8 cellular contexts compared by ENCODE assay signal in genomic region chr13:73702419-73703071, GRCh38.
A peak's percentile ranks its signal among the peaks of the same experiment; 100 is the strongest.
DNase-seq lines count a peak whose midpoint lies in the region; ATAC-seq, FAIRE-seq and TF ChIP-seq lines count a peak whose summit lies in the region.

No MANE protein-coding gene starts in this region.

- H4K20me1 ChIP-seq in keratinocyte (ENCODE audit: control insufficient read depth, extremely low read depth, insufficient read depth, low read length) = no peaks in the 10 kb centered on the region

- ATAC-seq in GM18502 (IDR thresholded peaks at IDR 0.05; ENCODE audit: poor library complexity, unreplicated experiment) (peak; percentile 96), HG02840 (IDR thresholded peaks at IDR 0.05; ENCODE audit: low FRiP score, unreplicated experiment) (peak; percentile 74)

- H2AFZ ChIP-seq in keratinocyte (ENCODE audit: control insufficient read depth, low read length) = peak overlapping the region; percentile 74

- H3K27ac ChIP-seq in keratinocyte (ENCODE audit: control insufficient read depth, insufficient read depth, low read length) = peak overlapping the region; percentile 98

- TF ChIP-seq POLR2A in H54 (IDR thresholded peaks at IDR 0.05; ENCODE audit: low read depth, low read length) = no peak

- no peaks in the 10 kb centered on the region for H3K9me1 ChIP-seq in keratinocyte (ENCODE audit: control insufficient read depth, extremely low read depth, insufficient read depth, low read length)

- TF ChIP-seq CTCF in keratinocyte (optimal IDR thresholded peaks at IDR 0.05 in 1 of 3, IDR thresholded peaks at IDR 0.05 in 1 of 3, conservative IDR thresholded peaks at IDR 0.05 in 1 of 3; ENCODE audit: extremely low read depth in 1 of 3, insufficient read depth in 2 of 3, low read length in 3 of 3) = no peak

- no peaks in the 10 kb centered on the region for H3K79me2 ChIP-seq in keratinocyte (ENCODE audit: control insufficient read depth, insufficient read depth, low read length)

- DNase-seq in T-helper 2 cell (peak in 4 of 5 experiments; percentile 11 to 92 (median 32)), keratinocyte (ENCODE audit: low read depth, low spot score) (no peak), DMS53 (lab: John Stamatoyannopoulos, UW) (no peak), HCEC 1CT (no peak), iPS-NIHi7 (ENCODE audit: extremely low spot score) (no peak), H54 (ENCODE audit: insufficient read length, low spot score) (no peak)

- no peaks in the 10 kb centered on the region for H3K27me3 ChIP-seq in keratinocyte (ENCODE audit: control insufficient read depth, extremely low read depth, insufficient read depth, low read length)

- H3K4me1 ChIP-seq in keratinocyte (ENCODE audit: control insufficient read depth, extremely low read depth, insufficient read depth, low read length) = peaks cover 22% of the 10 kb centered on the region

- dilution Hi-C loops in keratinocyte (cut with MboI; ENCODE audit: extremely low pct_ligation_motif_present, low sequenced_read_pairs) = no loop called here

- peak overlapping the region; percentile 87 for H3K4me2 ChIP-seq in keratinocyte (ENCODE audit: control insufficient read depth, extremely low read depth, insufficient read depth, low read depth, low read length)

- H3K4me3 ChIP-seq in keratinocyte (ENCODE audit: control insufficient read depth in 2 of 3, extremely low read depth in 1 of 3, insufficient read depth in 2 of 3, low read depth in 1 of 3, low read length in 3 of 3) = peak overlapping the region in 2 of 3 experiments; percentile 51 to 57

- FAIRE-seq in keratinocyte (lab: Jason Lieb, UNC) (peak; percentile 86), H54 (lab: Jason Lieb, UNC) (no peak)

- H3K9ac ChIP-seq in keratinocyte (ENCODE audit: control insufficient read depth, extremely low read depth, insufficient read depth, low read length) = peak overlapping the region; percentile 81

- peaks cover 0 to 3% of the 10 kb centered on the region in 2 experiments for H3K36me3 ChIP-seq in keratinocyte (ENCODE audit: control insufficient read depth in 2 of 2, extremely low read depth in 1 of 2, insufficient read depth in 2 of 2, low read length in 2 of 2)

- no peaks in the 10 kb centered on the region for H3K9me3 ChIP-seq in keratinocyte (ENCODE audit: control insufficient read depth, low read depth, low read length)

Comparison
In these comparisons a context has a peak if more than half of its experiments do, and no peak if none do; other contexts are left out.
1. DNase-seq: peak in T-helper 2 cell (4 of 5); none in keratinocyte (single experiment), DMS53 (single experiment), HCEC 1CT (single experiment), iPS-NIHi7 (single experiment) and H54 (single experiment).